8 cellular contexts compared by ENCODE assay signal in genomic region chr11:114399903-114400221, GRCh38. TPM values are rescaled to one million over a fixed set of nuclear protein-coding genes. Genes with fewer than 3 reads are reported as not detected.
DNase-seq lines count a peak whose midpoint lies in the region; ATAC-seq and TF ChIP-seq lines count a peak whose summit lies in the region.

No MANE protein-coding gene starts in this region.

- DNase-seq in activated CD8-positive, alpha-beta memory T cell treated with anti-CD3 and anti-CD28 coated beads, Interleukin-2, amount 10 ng/mL, durations not matched to agents 7 days and 5 days = no peak
- no peak for DNase-seq in activated CD8-positive, alpha-beta memory T cell treated with anti-CD3 and anti-CD28 coated beads, Interleukin-2, amount 50 U/mL, for 4 hours
- DNase-seq in NCI-H2171 (lab: John Stamatoyannopoulos, UW) = peak; percentile 66
- DNase-seq in astrocyte of the spinal cord (ENCODE audit: low read depth, low spot score) = no peak
- no peak for DNase-seq in kidney epithelial cell (ENCODE audit: low read depth)
- DNase-seq in substantia nigra (lab: John Stamatoyannopoulos, UW) = peak in 5 of 49 donors; percentile 46 to 87 (median 60)
- no peak for DNase-seq in NCI-H446 treated with DMSO at 0.1 percent for 48 hours (lab: John Stamatoyannopoulos, UW)

- no peak for TF ChIP-seq CTCF in astrocyte of the spinal cord (IDR thresholded peaks at IDR 0.05; ENCODE audit: low read depth, low read length)
- TF ChIP-seq CTCF in kidney epithelial cell (IDR thresholded peaks at IDR 0.05; ENCODE audit: insufficient read depth, low read length, poor library complexity, severe bottlenecking) = no peak

- peak overlapping the region; percentile 91 for H3K27ac ChIP-seq in substantia nigra (ENCODE audit: low read depth, low read length, poor library complexity, severe bottlenecking)

- H3K4me3 Mint-ChIP-seq in activated CD8-positive, alpha-beta memory T cell treated with anti-CD3 and anti-CD28 coated beads, Interleukin-2, amount 10 ng/mL, durations not matched to agents 7 days and 5 days = peak overlapping the region; percentile 94

- H3K4me1 Mint-ChIP-seq in activated CD8-positive, alpha-beta memory T cell treated with anti-CD3 and anti-CD28 coated beads, Interleukin-2, amount 10 ng/mL, durations not matched to agents 7 days and 5 days = peaks cover 40% of the 10 kb centered on the region

- no peaks in the 10 kb centered on the region for H3K27me3 Mint-ChIP-seq in activated CD8-positive, alpha-beta memory T cell treated with anti-CD3 and anti-CD28 coated beads, Interleukin-2, amount 10 ng/mL, durations not matched to agents 7 days and 5 days

- no peaks in the 10 kb centered on the region for H3K36me3 ChIP-seq in kidney epithelial cell (ENCODE audit: control insufficient read depth, insufficient read depth, low read length)

- H3K4me3 ChIP-seq in astrocyte of the spinal cord (ENCODE audit: low read depth, low read length) = peak overlapping the region; percentile 96
- H3K4me3 ChIP-seq in kidney epithelial cell (ENCODE audit: low read depth, low read length) = peak overlapping the region; percentile 85

- no peaks in the 10 kb centered on the region for H3K9me3 Mint-ChIP-seq in activated CD8-positive, alpha-beta memory T cell treated with anti-CD3 and anti-CD28 coated beads, Interleukin-2, amount 10 ng/mL, durations not matched to agents 7 days and 5 days (ENCODE audit: low read depth)

- in situ Hi-C loops in astrocyte of the spinal cord (cut with HindIII; ENCODE audit: low sequenced_read_pairs) = no loop called here

- H3K27ac Mint-ChIP-seq in activated CD8-positive, alpha-beta memory T cell treated with anti-CD3 and anti-CD28 coated beads, Interleukin-2, amount 10 ng/mL, durations not matched to agents 7 days and 5 days = peak overlapping the region; percentile 99

- CTCF ChIA-PET in activated CD8-positive, alpha-beta memory T cell treated with anti-CD3 and anti-CD28 coated beads, Interleukin-2, amount 10 ng/mL, durations not matched to agents 7 days and 5 days (lab: Charles Lee) = no interaction called here

- peaks cover 38% of the 10 kb centered on the region for H3K36me3 Mint-ChIP-seq in activated CD8-positive, alpha-beta memory T cell treated with anti-CD3 and anti-CD28 coated beads, Interleukin-2, amount 10 ng/mL, durations not matched to agents 7 days and 5 days

- no peaks in the 10 kb centered on the region for H3K27me3 ChIP-seq in kidney epithelial cell (ENCODE audit: control insufficient read depth, insufficient read depth, low read length)

- peak; percentile 20 for ATAC-seq in activated CD8-positive, alpha-beta memory T cell treated with anti-CD3 and anti-CD28 coated beads, Interleukin-2, amount 10 ng/mL, durations not matched to agents 7 days and 5 days
- ATAC-seq in HG02884 (IDR thresholded peaks at IDR 0.05; ENCODE audit: unreplicated experiment) = peak; percentile 23

RNA-seq across cellular contexts. Expression of gene C11orf71, which starts 0.4 kb away (rescaled TPM):
- 10 to 100 TPM in 1 of 2 experiments, 1 to 10 TPM in 1; 5.3 to 14.0 TPM for total RNA-seq in activated CD8-positive, alpha-beta memory T cell treated with anti-CD3 and anti-CD28 coated beads, Interleukin-2, amount 10 ng/mL, durations not matched to agents 7 days and 5 days
- total RNA-seq in kidney epithelial cell = 1.6 and 1.9 TPM in 2 replicates

RNA-seq across cellular contexts. Expression of gene RBM7, which starts 0.6 kb away (rescaled TPM):
- 10 to 100 TPM; 32.8 to 38.0 TPM for total RNA-seq in activated CD8-positive, alpha-beta memory T cell treated with anti-CD3 and anti-CD28 coated beads, Interleukin-2, amount 10 ng/mL, durations not matched to agents 7 days and 5 days
- total RNA-seq in kidney epithelial cell = 40.2 and 43.5 TPM in 2 replicates

RNA-seq across cellular contexts. Expression of gene REXO2, which starts 39.4 kb away (rescaled TPM):
- 10 to 100 TPM; 55.5 to 73.2 TPM for total RNA-seq in activated CD8-positive, alpha-beta memory T cell treated with anti-CD3 and anti-CD28 coated beads, Interleukin-2, amount 10 ng/mL, durations not matched to agents 7 days and 5 days
- 116 and 147 TPM in 2 replicates for total RNA-seq in kidney epithelial cell
